8 cellular contexts compared by ENCODE assay signal in the genomic region with DNA sequence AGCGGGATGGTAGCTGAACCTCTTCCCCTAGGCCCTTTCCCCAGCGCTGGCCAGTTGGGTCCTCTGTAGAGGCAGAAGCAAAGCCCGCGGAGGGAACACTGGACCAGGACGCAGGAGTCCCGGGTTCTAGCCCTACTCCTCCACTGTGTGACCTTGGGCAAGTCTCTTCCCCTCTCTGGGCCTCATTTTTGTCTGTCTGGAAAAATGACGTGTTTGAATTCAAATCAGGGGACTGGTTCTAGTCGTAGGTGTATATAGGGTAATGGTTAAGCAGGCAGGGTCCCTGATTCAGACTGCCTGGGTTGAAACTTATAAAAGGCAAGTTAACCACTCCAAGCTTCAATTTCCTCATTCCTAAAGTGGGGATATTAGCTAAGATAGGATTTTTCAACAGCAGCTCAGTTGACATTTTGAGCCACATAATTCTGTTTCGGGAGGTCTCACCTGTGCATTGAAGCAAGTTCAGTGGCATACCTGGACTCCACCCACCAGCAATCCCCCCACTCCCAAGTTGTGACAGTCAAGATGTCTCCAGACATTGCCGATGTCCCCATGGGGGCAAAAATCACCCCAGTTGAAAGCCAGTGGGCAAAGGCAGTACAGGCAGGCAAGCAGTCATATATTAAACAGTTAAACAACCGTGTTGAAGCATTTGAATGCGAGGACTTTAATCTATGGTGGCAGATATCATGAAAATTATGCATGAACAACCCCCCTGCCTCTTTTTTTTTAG. TPM values are rescaled to one million over a fixed set of nuclear protein-coding genes. Genes with fewer than 3 reads are reported as not detected.
A peak's percentile ranks its signal among the peaks of the same experiment; 100 is the strongest.
DNase-seq lines count a peak whose midpoint lies in the region; ATAC-seq, FAIRE-seq and TF ChIP-seq lines count a peak whose summit lies in the region.

No MANE protein-coding gene starts in this region.

- no peaks in the 10 kb centered on the region for H3K27me3 Mint-ChIP-seq in activated T-helper 2 cell treated with anti-CD3 and anti-CD28 coated beads, Interferon-gamma antibody, Interleukin-2, Interleukin-4, amounts not matched to agents 10 μg/mL and 5 μg/mL and 100 μg/mL, durations not matched to agents 14 hours and 24 hours and 36 hours (ENCODE audit: low read depth)

- peak overlapping the region; percentile 88 for H3K9ac ChIP-seq in keratinocyte (ENCODE audit: control insufficient read depth, extremely low read depth, insufficient read depth, low read length)
- peak overlapping the region; percentile 63 to 82 for H3K9ac ChIP-seq in stomach smooth muscle (ENCODE audit: low read length in 2 of 2)

- intact Hi-C loops in Right ventricle myocardium inferior (cut with DNase I) = loop anchor here (2.0 to 5.0 kb wide), 2 partner anchors 25 to 50 kb away; no protein-coding TSS in a partner anchor
- intact Hi-C loops in activated T-helper 2 cell treated with anti-CD3 and anti-CD28 coated beads, Interferon-gamma antibody, Interleukin-2, Interleukin-4, amounts not matched to agents 10 μg/mL and 5 μg/mL and 100 μg/mL, durations not matched to agents 14 hours and 24 hours and 36 hours (cut with micrococcal nuclease) = loop anchor here (1.0 to 5.0 kb wide), 5 partner anchors 8 to 135 kb away; a partner anchor contains a TSS

- H3K9me3 ChIP-seq in right atrium auricular region (no peaks in the 10 kb centered on the region), keratinocyte (ENCODE audit: control insufficient read depth, low read depth, low read length) (no peaks in the 10 kb centered on the region), stomach smooth muscle (ENCODE audit: control insufficient read depth in 2 of 2, low read length in 2 of 2) (no peaks in the 10 kb centered on the region)

- ATAC-seq in Right ventricle myocardium inferior (no peak), GM21526 (IDR thresholded peaks at IDR 0.05; ENCODE audit: low FRiP score, unreplicated experiment) (no peak)

- peak overlapping the region; percentile 96 for H3K4me2 ChIP-seq in keratinocyte (ENCODE audit: control insufficient read depth, extremely low read depth, insufficient read depth, low read depth, low read length)

- H3K9me1 ChIP-seq in keratinocyte (ENCODE audit: control insufficient read depth, extremely low read depth, insufficient read depth, low read length) = peaks cover 3% of the 10 kb centered on the region

- no peaks in the 10 kb centered on the region for H4K20me1 ChIP-seq in keratinocyte (ENCODE audit: control insufficient read depth, extremely low read depth, insufficient read depth, low read length)

- no peak for FAIRE-seq in keratinocyte (lab: Jason Lieb, UNC)

- H3K27me3 ChIP-seq in right atrium auricular region (no peaks in the 10 kb centered on the region), keratinocyte (ENCODE audit: control insufficient read depth, extremely low read depth, insufficient read depth, low read length) (no peaks in the 10 kb centered on the region), stomach smooth muscle (ENCODE audit: control insufficient read depth in 1 of 2, insufficient read depth in 2 of 2, low read length in 2 of 2) (no peaks in the 10 kb centered on the region)

- peak overlapping the region; percentile 85 for H3K27ac Mint-ChIP-seq in activated T-helper 2 cell treated with anti-CD3 and anti-CD28 coated beads, Interferon-gamma antibody, Interleukin-2, Interleukin-4, amounts not matched to agents 10 μg/mL and 5 μg/mL and 100 μg/mL, durations not matched to agents 14 hours and 24 hours and 36 hours

- no peak for DNase-seq in right atrium auricular region (ENCODE audit: low spot score)
- no peak for DNase-seq in Right ventricle myocardium inferior (ENCODE audit: missing footprints)
- DNase-seq in activated T-helper 2 cell treated with anti-CD3 and anti-CD28 coated beads, Interferon-gamma antibody, Interleukin-2, Interleukin-4, amounts not matched to agents 10 μg/mL and 5 μg/mL and 100 μg/mL, durations not matched to agents 14 hours and 24 hours and 36 hours (ENCODE audit: low spot score) = no peak
- no peak for DNase-seq in keratinocyte (ENCODE audit: low read depth, low spot score)
- no peak for DNase-seq in NCI-H2081 (lab: John Stamatoyannopoulos, UW)
- no peak for DNase-seq in HuH-7 (ENCODE audit: low spot score)

- H3K27ac ChIP-seq in right atrium auricular region (peak overlapping the region; percentile 90 to 91), keratinocyte (ENCODE audit: control insufficient read depth, insufficient read depth, low read length) (peak overlapping the region; percentile 71), stomach smooth muscle (ENCODE audit: low read length) (peak overlapping the region; percentile 82)

- no peaks in the 10 kb centered on the region for H3K9me3 Mint-ChIP-seq in activated T-helper 2 cell treated with anti-CD3 and anti-CD28 coated beads, Interferon-gamma antibody, Interleukin-2, Interleukin-4, amounts not matched to agents 10 μg/mL and 5 μg/mL and 100 μg/mL, durations not matched to agents 14 hours and 24 hours and 36 hours

- dilution Hi-C loops in keratinocyte (cut with MboI; ENCODE audit: extremely low pct_ligation_motif_present, low sequenced_read_pairs) = no loop called here

- no peaks in the 10 kb centered on the region for H3K36me3 ChIP-seq in right atrium auricular region
- H3K36me3 ChIP-seq in keratinocyte (ENCODE audit: control insufficient read depth in 2 of 2, extremely low read depth in 1 of 2, insufficient read depth in 2 of 2, low read length in 2 of 2) = peaks cover 0 to 3% of the 10 kb centered on the region in 2 experiments
- H3K36me3 ChIP-seq in stomach smooth muscle (ENCODE audit: control insufficient read depth in 2 of 2, insufficient read depth in 2 of 2, low read length in 2 of 2) = peaks cover 3 to 6% of the 10 kb centered on the region in 2 donors

- peaks cover 6% of the 10 kb centered on the region for H3K79me2 ChIP-seq in keratinocyte (ENCODE audit: control insufficient read depth, insufficient read depth, low read length)

- H3K4me3 Mint-ChIP-seq in activated T-helper 2 cell treated with anti-CD3 and anti-CD28 coated beads, Interferon-gamma antibody, Interleukin-2, Interleukin-4, amounts not matched to agents 10 μg/mL and 5 μg/mL and 100 μg/mL, durations not matched to agents 14 hours and 24 hours and 36 hours (ENCODE audit: low read depth) = peak overlapping the region; percentile 94

- TF ChIP-seq CTCF in right atrium auricular region (IDR thresholded peaks at IDR 0.05) (no peak), keratinocyte (optimal IDR thresholded peaks at IDR 0.05 in 1 of 3, IDR thresholded peaks at IDR 0.05 in 1 of 3, conservative IDR thresholded peaks at IDR 0.05 in 1 of 3; ENCODE audit: extremely low read depth in 1 of 3, insufficient read depth in 2 of 3, low read length in 3 of 3) (no peak)

- H3K4me3 ChIP-seq in right atrium auricular region (peak overlapping the region; percentile 79 to 84), keratinocyte (ENCODE audit: control insufficient read depth in 2 of 3, extremely low read depth in 1 of 3, insufficient read depth in 2 of 3, low read depth in 1 of 3, low read length in 3 of 3) (peak overlapping the region; percentile 62 to 86 (median 81)), stomach smooth muscle (ENCODE audit: low read length in 2 of 2) (peak overlapping the region; percentile 92 to 94)

- H3K36me3 Mint-ChIP-seq in activated T-helper 2 cell treated with anti-CD3 and anti-CD28 coated beads, Interferon-gamma antibody, Interleukin-2, Interleukin-4, amounts not matched to agents 10 μg/mL and 5 μg/mL and 100 μg/mL, durations not matched to agents 14 hours and 24 hours and 36 hours (ENCODE audit: low read depth) = peaks cover under 1% of the 10 kb centered on the region

- H3K4me1 ChIP-seq in right atrium auricular region (peaks cover 0 to 47% of the 10 kb centered on the region in 2 donors), keratinocyte (ENCODE audit: control insufficient read depth, extremely low read depth, insufficient read depth, low read length) (peaks cover 22% of the 10 kb centered on the region), stomach smooth muscle (ENCODE audit: control insufficient read depth, insufficient read depth, low read length) (peaks cover 32% of the 10 kb centered on the region)

- H2AFZ ChIP-seq in keratinocyte (ENCODE audit: control insufficient read depth, low read length) = peak overlapping the region; percentile 63

- peaks cover 29% of the 10 kb centered on the region for H3K4me1 Mint-ChIP-seq in activated T-helper 2 cell treated with anti-CD3 and anti-CD28 coated beads, Interferon-gamma antibody, Interleukin-2, Interleukin-4, amounts not matched to agents 10 μg/mL and 5 μg/mL and 100 μg/mL, durations not matched to agents 14 hours and 24 hours and 36 hours (ENCODE audit: low read depth)

RNA-seq across cellular contexts. Expression of a gene that starts 0.9 kb away (rescaled TPM):
- total RNA-seq in right atrium auricular region = 10 to 100 TPM; 57.3 to 58.7 TPM
- total RNA-seq in Right ventricle myocardium inferior = 120 TPM
- total RNA-seq in activated T-helper 2 cell treated with anti-CD3 and anti-CD28 coated beads, Interferon-gamma antibody, Interleukin-2, Interleukin-4, amounts not matched to agents 10 μg/mL and 5 μg/mL and 100 μg/mL, durations not matched to agents 14 hours and 24 hours and 36 hours = 44.9 and 47.5 TPM in 2 replicates
- 6.8 to 13.9 TPM (median 8.0 TPM) in 3 replicates for polyA plus RNA-seq in keratinocyte
- polyA plus RNA-seq in keratinocyte (2011; ENCODE audit: low read depth) = 5.1 TPM
- polyA plus RNA-seq in keratinocyte (2011; cell fraction: cytosol; rRNA removed) = 4.0 and 5.0 TPM in 2 replicates
- 33.9 and 38.8 TPM in 2 replicates for polyA plus RNA-seq in keratinocyte (2011; cell fraction: nucleus; rRNA removed)
- 11.8 and 13.3 TPM in 2 replicates for polyA plus RNA-seq in keratinocyte (2012; ENCODE audit: low replicate concordance)
- 11.1 to 34.4 TPM (median 17.2 TPM) in 3 replicates for polyA minus RNA-seq in keratinocyte
- 12.3 TPM for polyA minus RNA-seq in keratinocyte (2011; cell fraction: cytosol; rRNA and poly(A)+ RNA removed)
- polyA minus RNA-seq in keratinocyte (2011; cell fraction: nucleus; rRNA and poly(A)+ RNA removed) = 28.4 and 32.3 TPM in 2 replicates

RNA-seq across cellular contexts. Expression of a gene that starts 36.6 kb away (rescaled TPM):
- total RNA-seq in right atrium auricular region (10 to 100 TPM; 18.2 to 25.4 TPM), Right ventricle myocardium inferior (18.1 TPM)
- 26.8 and 27.2 TPM in 2 replicates for total RNA-seq in activated T-helper 2 cell treated with anti-CD3 and anti-CD28 coated beads, Interferon-gamma antibody, Interleukin-2, Interleukin-4, amounts not matched to agents 10 μg/mL and 5 μg/mL and 100 μg/mL, durations not matched to agents 14 hours and 24 hours and 36 hours
- 11.8 to 14.5 TPM (median 14.5 TPM) in 3 replicates for polyA plus RNA-seq in keratinocyte
- polyA plus RNA-seq in keratinocyte (2011; ENCODE audit: low read depth) = 3.5 TPM
- polyA plus RNA-seq in keratinocyte (2011; cell fraction: cytosol; rRNA removed) = 10.5 and 16.6 TPM in 2 replicates
- 5.8 and 7.6 TPM in 2 replicates for polyA plus RNA-seq in keratinocyte (2011; cell fraction: nucleus; rRNA removed)
- polyA plus RNA-seq in keratinocyte (2012; ENCODE audit: low replicate concordance) = 9.1 and 16.3 TPM in 2 replicates
- polyA minus RNA-seq in keratinocyte = 8.0 to 9.3 TPM (median 8.6 TPM) in 3 replicates
- 20.1 TPM for polyA minus RNA-seq in keratinocyte (2011; cell fraction: cytosol; rRNA and poly(A)+ RNA removed)
- polyA minus RNA-seq in keratinocyte (2011; cell fraction: nucleus; rRNA and poly(A)+ RNA removed) = 4.2 and 4.8 TPM in 2 replicates

RNA-seq across cellular contexts. Expression of a gene that starts 36.9 kb away (rescaled TPM):
- total RNA-seq in right atrium auricular region = 10 to 100 TPM; 35.1 to 38.0 TPM
- 38.5 TPM for total RNA-seq in Right ventricle myocardium inferior
- 115 and 118 TPM in 2 replicates for total RNA-seq in activated T-helper 2 cell treated with anti-CD3 and anti-CD28 coated beads, Interferon-gamma antibody, Interleukin-2, Interleukin-4, amounts not matched to agents 10 μg/mL and 5 μg/mL and 100 μg/mL, durations not matched to agents 14 hours and 24 hours and 36 hours
- 42.1 to 47.3 TPM (median 44.6 TPM) in 3 replicates for polyA plus RNA-seq in keratinocyte
- 140 TPM for polyA plus RNA-seq in keratinocyte (2011; ENCODE audit: low read depth)
- 27.7 and 54.7 TPM in 2 replicates for polyA plus RNA-seq in keratinocyte (2011; cell fraction: cytosol; rRNA removed)
- 61.3 and 74.7 TPM in 2 replicates for polyA plus RNA-seq in keratinocyte (2011; cell fraction: nucleus; rRNA removed)
- polyA plus RNA-seq in keratinocyte (2012; ENCODE audit: low replicate concordance) = 28.7 and 46.8 TPM in 2 replicates
- polyA minus RNA-seq in keratinocyte = 38.0 to 74.1 TPM (median 38.7 TPM) in 3 replicates
- 35.7 TPM for polyA minus RNA-seq in keratinocyte (2011; cell fraction: cytosol; rRNA and poly(A)+ RNA removed)
- 22.9 and 31.4 TPM in 2 replicates for polyA minus RNA-seq in keratinocyte (2011; cell fraction: nucleus; rRNA and poly(A)+ RNA removed)
